ENCODE assay signal across 21 cellular contexts in the genomic region with DNA sequence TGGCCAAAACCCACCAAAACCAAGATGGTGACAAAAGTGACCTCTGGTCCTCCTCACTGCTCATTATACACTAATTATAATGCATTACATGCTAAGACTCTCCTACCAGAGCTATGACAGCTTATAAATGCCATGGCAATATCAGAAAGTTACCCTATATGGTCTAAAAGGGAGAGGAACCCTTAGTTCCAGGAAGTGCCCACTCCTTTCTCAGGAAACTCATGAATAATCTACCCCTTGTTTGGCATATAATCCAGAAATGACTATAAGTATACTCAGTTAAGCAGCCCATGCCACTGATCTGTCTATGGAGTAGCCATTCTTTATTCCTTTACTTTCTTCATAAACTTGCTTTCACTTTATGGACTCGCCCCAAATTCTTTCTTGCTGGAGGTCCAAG. TPM values are rescaled to one million over a fixed set of nuclear protein-coding genes. Genes with fewer than 3 reads are reported as not detected.
A peak's percentile ranks its signal among the peaks of the same experiment; 100 is the strongest.
DNase-seq lines count a peak whose midpoint lies in the region; ATAC-seq, FAIRE-seq and TF ChIP-seq lines count a peak whose summit lies in the region.
"Had no signal": no experiment of that assay in that cellular context is flagged by ENCODE, and none has a peak within 500 bp of the region (broad histone marks: within the 10 kb centered on the region; RNA-seq: fewer than 3 reads in every experiment).

No MANE protein-coding gene starts in this region.

- no peak for TF ChIP-seq RAD21 in HepG2 (CRISPR knock-in tag; IDR thresholded peaks at IDR 0.05)

- peaks cover 8% of the 10 kb centered on the region; the same call in 1 of the 2 replicates for H3K4me1 ChIP-seq in HepG2 (ENCODE audit: insufficient read depth, low read length)
- H3K4me1 ChIP-seq in CD8-positive, alpha-beta memory T cell (ENCODE audit: insufficient read depth, low read length) = no peaks in the 10 kb centered on the region
- H3K4me1 ChIP-seq: Peyer's patch had no signal

- POLR2A ChIA-PET in HepG2 (lab: Yijun Ruan, JAX) = no interaction called here
- POLR2A ChIA-PET in CD8-positive, alpha-beta memory T cell (lab: Charles Lee) = no interaction called here

- intact Hi-C loops in activated T-helper 1 cell treated with anti-CD3 and anti-CD28 coated beads, Interleukin-12 subunit alpha, Interleukin-12 subunit beta, Interleukin-2, Interleukin-4 antibody, amounts not matched to agents 30 ng/mL and 10 ng/mL and 1 ng/mL, durations not matched to agents 14 hours and 24 hours and 36 hours (cut with micrococcal nuclease) = loop anchor here (1.0 kb wide), 3 partner anchors 9 to 82 kb away; no protein-coding TSS in a partner anchor
- intact Hi-C loops in HepG2 (cut with micrococcal nuclease; ENCODE audit: unreplicated experiment) = no loop called here

- TF ChIP-seq POLR2A in HepG2 (IDR thresholded peaks at IDR 0.05; ENCODE audit: insufficient read depth in 1 of 2, low read depth in 2 of 2, low read length in 2 of 2) = no peak

- TF ChIP-seq EP300 in HepG2 (IDR thresholded peaks at IDR 0.05; ENCODE audit: low read depth in 2 of 2, low read length in 2 of 2) = no peak
- no peak for TF ChIP-seq EP300 in HepG2 (CRISPR knock-in tag; IDR thresholded peaks at IDR 0.05; ENCODE audit: borderline replicate concordance)

- no peak overlapping the region for H3K9ac ChIP-seq in HepG2 (ENCODE audit: insufficient read depth, low read depth, low read length)
- H3K9ac ChIP-seq: KMS-11 had no signal

- peaks cover 30% of the 10 kb centered on the region for H3K36me3 Mint-ChIP-seq in activated T-cell treated with anti-CD3 and anti-CD28 coated beads, Interleukin-2, amount 50 U/mL, for 24 hours (ENCODE audit: low read depth)
- peaks cover 35% of the 10 kb centered on the region for H3K36me3 Mint-ChIP-seq in T-helper 1 cell treated with Interleukin-12 subunit alpha and Interleukin-12 subunit beta and Interleukin-4 antibody, amounts not matched to agents 30 μg/mL and 1 μg/mL, for 36 hours (ENCODE audit: low read depth)
- peaks cover 53% of the 10 kb centered on the region for H3K36me3 Mint-ChIP-seq in activated T-helper 1 cell treated with anti-CD3 and anti-CD28 coated beads, Interleukin-12 subunit alpha, Interleukin-12 subunit beta, Interleukin-2, Interleukin-4 antibody, amounts not matched to agents 30 ng/mL and 10 ng/mL and 1 ng/mL, durations not matched to agents 14 hours and 24 hours and 36 hours (ENCODE audit: low read depth)
- H3K36me3 Mint-ChIP-seq in stimulated activated naive B cell treated with anti-CD40 and anti-IgM and Interleukin-4, amounts not matched to agents 10 μg/mL and 1 μg/mL and 100 μg/mL, for 72 hours = no peaks in the 10 kb centered on the region
- peaks cover 3 to 8% (median 8%) of the 10 kb centered on the region in 3 donors for H3K36me3 Mint-ChIP-seq in CD8-positive, alpha-beta memory T cell
- H3K36me3 Mint-ChIP-seq: CD4-positive, alpha-beta memory T cell had no signal

- peak; percentile 79 to 84 for ATAC-seq in stimulated activated naive B cell treated with anti-CD40 and anti-IgM and Interleukin-4, amounts not matched to agents 10 μg/mL and 1 μg/mL and 100 μg/mL, for 72 hours (replicated peaks)
- no peak for ATAC-seq in HepG2

- no peaks in the 10 kb centered on the region for H3K79me2 ChIP-seq in HepG2 (ENCODE audit: insufficient read depth, low read length)

- H3K27ac ChIP-seq in HepG2 (ENCODE audit: extremely low read length, insufficient read depth, low read length) = no peak overlapping the region
- no peak overlapping the region for H3K27ac ChIP-seq in CD8-positive, alpha-beta memory T cell (ENCODE audit: low read depth, low read length)
- H3K27ac ChIP-seq: KMS-11, Peyer's patch had no signal

- H3K9me3 ChIP-seq in HepG2 (ENCODE audit: low read length) = no peaks in the 10 kb centered on the region
- H3K9me3 ChIP-seq in CD8-positive, alpha-beta memory T cell (ENCODE audit: low read length) = no peaks in the 10 kb centered on the region
- H3K9me3 ChIP-seq: MG63, Peyer's patch had no signal

- H3K27ac Mint-ChIP-seq in activated T-cell treated with anti-CD3 and anti-CD28 coated beads, Interleukin-2, amount 50 U/mL, for 24 hours = peak overlapping the region; percentile 92
- peak overlapping the region; percentile 39 for H3K27ac Mint-ChIP-seq in T-helper 1 cell treated with Interleukin-12 subunit alpha and Interleukin-12 subunit beta and Interleukin-4 antibody, amounts not matched to agents 30 μg/mL and 1 μg/mL, for 36 hours
- peak overlapping the region; percentile 76 for H3K27ac Mint-ChIP-seq in activated T-helper 1 cell treated with anti-CD3 and anti-CD28 coated beads, Interleukin-12 subunit alpha, Interleukin-12 subunit beta, Interleukin-2, Interleukin-4 antibody, amounts not matched to agents 30 ng/mL and 10 ng/mL and 1 ng/mL, durations not matched to agents 14 hours and 24 hours and 36 hours
- H3K27ac Mint-ChIP-seq in stimulated activated naive B cell treated with anti-CD40 and anti-IgM and Interleukin-4, amounts not matched to agents 10 μg/mL and 1 μg/mL and 100 μg/mL, for 72 hours = no peak overlapping the region
- no peak overlapping the region for H3K27ac Mint-ChIP-seq in CD8-positive, alpha-beta memory T cell
- H3K27ac Mint-ChIP-seq: B cell had no signal

- H3K27me3 Mint-ChIP-seq in activated T-cell treated with anti-CD3 and anti-CD28 coated beads, Interleukin-2, amount 50 U/mL, for 24 hours = no peaks in the 10 kb centered on the region
- no peaks in the 10 kb centered on the region for H3K27me3 Mint-ChIP-seq in T-helper 1 cell treated with Interleukin-12 subunit alpha and Interleukin-12 subunit beta and Interleukin-4 antibody, amounts not matched to agents 30 μg/mL and 1 μg/mL, for 36 hours (ENCODE audit: low read depth)
- H3K27me3 Mint-ChIP-seq in activated T-helper 1 cell treated with anti-CD3 and anti-CD28 coated beads, Interleukin-12 subunit alpha, Interleukin-12 subunit beta, Interleukin-2, Interleukin-4 antibody, amounts not matched to agents 30 ng/mL and 10 ng/mL and 1 ng/mL, durations not matched to agents 14 hours and 24 hours and 36 hours (ENCODE audit: insufficient read depth) = no peaks in the 10 kb centered on the region
- H3K27me3 Mint-ChIP-seq in stimulated activated naive B cell treated with anti-CD40 and anti-IgM and Interleukin-4, amounts not matched to agents 10 μg/mL and 1 μg/mL and 100 μg/mL, for 72 hours = peaks cover 4 to 26% of the 10 kb centered on the region in 2 donors
- peaks cover 0 to 5% of the 10 kb centered on the region in 2 donors for H3K27me3 Mint-ChIP-seq in CD8-positive, alpha-beta memory T cell
- H3K27me3 Mint-ChIP-seq: B cell; CD4-positive, alpha-beta memory T cell had no signal

- no peaks in the 10 kb centered on the region for H3K36me3 ChIP-seq in HepG2 (replicated peaks in 1 of 2; ENCODE audit: control insufficient read depth in 1 of 2, insufficient read depth in 2 of 2, low read length in 2 of 2)
- no peaks in the 10 kb centered on the region for H3K36me3 ChIP-seq in CD8-positive, alpha-beta memory T cell (ENCODE audit: insufficient read depth, low read length)
- H3K36me3 ChIP-seq: MG63, Peyer's patch had no signal

- CTCF ChIA-PET in HepG2 (lab: Yijun Ruan, JAX; ENCODE audit: low intra/inter-chr PET ratio, low total read pairs) = no interaction called here
- CTCF ChIA-PET in CD8-positive, alpha-beta memory T cell (lab: Charles Lee) = no interaction called here

- H2AFZ ChIP-seq in HepG2 (ENCODE audit: low read length) = no peak overlapping the region

- BruUV-seq in HepG2 (replicated peaks; lab: Mats Ljungman, UMichigan) = no TSS peak

- DNase-seq in activated T-cell treated with anti-CD3 and anti-CD28 coated beads, Interleukin-2, amount 50 U/mL, for 24 hours = no peak
- DNase-seq in activated T-cell treated with anti-CD3 and anti-CD28 coated beads, Interleukin-2, amount 50 U/mL, for 1 hour = no peak
- DNase-seq in activated T-helper 1 cell treated with anti-CD3 and anti-CD28 coated beads, Interleukin-12 subunit alpha, Interleukin-12 subunit beta, Interleukin-2, Interleukin-4 antibody, amounts not matched to agents 30 ng/mL and 10 ng/mL and 1 ng/mL, durations not matched to agents 14 hours and 24 hours and 36 hours (ENCODE audit: low spot score) = no peak
- peak; percentile 5 for DNase-seq in stimulated activated naive B cell treated with anti-CD40 and anti-IgM and Interleukin-4, amounts not matched to agents 10 μg/mL and 1 μg/mL and 100 μg/mL, for 72 hours
- DNase-seq in HepG2 (ENCODE audit: low spot score) (no peak), NCI-H187 (lab: John Stamatoyannopoulos, UW) (no peak)
- DNase-seq in CD8-positive, alpha-beta memory T cell = no peak
- DNase-seq: CD4-positive, alpha-beta memory T cell; DND-41; GDM1; H9; MG63; NCI-H1092 treated with DMSO at 0.1 percent for 48 hours; NCI-H187 treated with DMSO at 0.1 percent for 48 hours; NCI-H446 treated with DMSO at 0.1 percent for 48 hours; Peyer's patch; Right ventricle myocardium superior had no signal

- no peak overlapping the region for H3K4me3 ChIP-seq in HepG2 (replicated peaks in 1 of 3; ENCODE audit: insufficient read depth in 1 of 3, low read depth in 2 of 3, low read length in 3 of 3)
- no peak overlapping the region for H3K4me3 ChIP-seq in CD8-positive, alpha-beta memory T cell (ENCODE audit: low read length)
- H3K4me3 ChIP-seq: MG63, Peyer's patch had no signal

- peaks cover 0 to 3% of the 10 kb centered on the region in 2 experiments; a peak in 1 of 5 replicates for H3K27me3 ChIP-seq in HepG2 (ENCODE audit: control insufficient read depth in 1 of 2, insufficient read depth in 2 of 2, low read length in 2 of 2)
- no peaks in the 10 kb centered on the region for H3K27me3 ChIP-seq in CD8-positive, alpha-beta memory T cell (ENCODE audit: insufficient read depth, low read length, poor library complexity, severe bottlenecking)
- H3K27me3 ChIP-seq: MG63, Peyer's patch had no signal

- in situ Hi-C loops in HepG2 (cut with HindIII; ENCODE audit: extremely low pct_ligation_motif_present, low pct_unique_long_range_greater_than_20kb) = no loop called here

- no peak for TF ChIP-seq CTCF in HepG2 (CRISPR knock-in tag; IDR thresholded peaks at IDR 0.05)

- 84% methylated on average over 1 of the region's 1 CpG for WGBS in HepG2 (ENCODE audit: low lambda C conversion rate)

- H3K4me2 ChIP-seq in HepG2 (ENCODE audit: low read depth, low read length) = no peak overlapping the region
- H3K4me2 ChIP-seq: KMS-11 had no signal

- no peak for FAIRE-seq in HepG2 (lab: Jason Lieb, UNC)
- FAIRE-seq: D721Med had no signal

- peaks cover 43% of the 10 kb centered on the region for H3K4me1 Mint-ChIP-seq in activated T-cell treated with anti-CD3 and anti-CD28 coated beads, Interleukin-2, amount 50 U/mL, for 24 hours (ENCODE audit: low read depth)
- peaks cover 57% of the 10 kb centered on the region for H3K4me1 Mint-ChIP-seq in T-helper 1 cell treated with Interleukin-12 subunit alpha and Interleukin-12 subunit beta and Interleukin-4 antibody, amounts not matched to agents 30 μg/mL and 1 μg/mL, for 36 hours (ENCODE audit: low read depth)
- H3K4me1 Mint-ChIP-seq in activated T-helper 1 cell treated with anti-CD3 and anti-CD28 coated beads, Interleukin-12 subunit alpha, Interleukin-12 subunit beta, Interleukin-2, Interleukin-4 antibody, amounts not matched to agents 30 ng/mL and 10 ng/mL and 1 ng/mL, durations not matched to agents 14 hours and 24 hours and 36 hours (ENCODE audit: low read depth) = peaks cover 81% of the 10 kb centered on the region
- H3K4me1 Mint-ChIP-seq in stimulated activated naive B cell treated with anti-CD40 and anti-IgM and Interleukin-4, amounts not matched to agents 10 μg/mL and 1 μg/mL and 100 μg/mL, for 72 hours = peaks cover 20 to 32% of the 10 kb centered on the region in 2 donors
- H3K4me1 Mint-ChIP-seq in CD8-positive, alpha-beta memory T cell = peaks cover 5 to 29% (median 14%) of the 10 kb centered on the region in 3 donors

- H3K9me3 Mint-ChIP-seq in activated T-cell treated with anti-CD3 and anti-CD28 coated beads, Interleukin-2, amount 50 U/mL, for 24 hours = no peaks in the 10 kb centered on the region
- H3K9me3 Mint-ChIP-seq in T-helper 1 cell treated with Interleukin-12 subunit alpha and Interleukin-12 subunit beta and Interleukin-4 antibody, amounts not matched to agents 30 μg/mL and 1 μg/mL, for 36 hours = no peaks in the 10 kb centered on the region
- H3K9me3 Mint-ChIP-seq in activated T-helper 1 cell treated with anti-CD3 and anti-CD28 coated beads, Interleukin-12 subunit alpha, Interleukin-12 subunit beta, Interleukin-2, Interleukin-4 antibody, amounts not matched to agents 30 ng/mL and 10 ng/mL and 1 ng/mL, durations not matched to agents 14 hours and 24 hours and 36 hours = no peaks in the 10 kb centered on the region
- no peaks in the 10 kb centered on the region for H3K9me3 Mint-ChIP-seq in stimulated activated naive B cell treated with anti-CD40 and anti-IgM and Interleukin-4, amounts not matched to agents 10 μg/mL and 1 μg/mL and 100 μg/mL, for 72 hours
- no peaks in the 10 kb centered on the region for H3K9me3 Mint-ChIP-seq in CD8-positive, alpha-beta memory T cell
- H3K9me3 Mint-ChIP-seq: CD4-positive, alpha-beta memory T cell had no signal

- H4K20me1 ChIP-seq in HepG2 (ENCODE audit: insufficient read depth, low read length) = no peaks in the 10 kb centered on the region

- H3K4me3 Mint-ChIP-seq in activated T-cell treated with anti-CD3 and anti-CD28 coated beads, Interleukin-2, amount 50 U/mL, for 24 hours = peak overlapping the region; percentile 29
- H3K4me3 Mint-ChIP-seq in T-helper 1 cell treated with Interleukin-12 subunit alpha and Interleukin-12 subunit beta and Interleukin-4 antibody, amounts not matched to agents 30 μg/mL and 1 μg/mL, for 36 hours = peak overlapping the region; percentile 1
- peak overlapping the region; percentile 37 for H3K4me3 Mint-ChIP-seq in activated T-helper 1 cell treated with anti-CD3 and anti-CD28 coated beads, Interleukin-12 subunit alpha, Interleukin-12 subunit beta, Interleukin-2, Interleukin-4 antibody, amounts not matched to agents 30 ng/mL and 10 ng/mL and 1 ng/mL, durations not matched to agents 14 hours and 24 hours and 36 hours
- H3K4me3 Mint-ChIP-seq in stimulated activated naive B cell treated with anti-CD40 and anti-IgM and Interleukin-4, amounts not matched to agents 10 μg/mL and 1 μg/mL and 100 μg/mL, for 72 hours = no peak overlapping the region
- no peak overlapping the region for H3K4me3 Mint-ChIP-seq in CD8-positive, alpha-beta memory T cell
- H3K4me3 Mint-ChIP-seq: B cell; CD4-positive, alpha-beta memory T cell; H9 had no signal

RNA-seq across cellular contexts. Expression of gene FUT8, which starts 43.0 kb away (rescaled TPM):
- total RNA-seq in activated T-helper 1 cell treated with anti-CD3 and anti-CD28 coated beads, Interleukin-12 subunit alpha, Interleukin-12 subunit beta, Interleukin-2, Interleukin-4 antibody, amounts not matched to agents 30 ng/mL and 10 ng/mL and 1 ng/mL, durations not matched to agents 14 hours and 24 hours and 36 hours = 181 and 182 TPM in 2 replicates
- total RNA-seq in HepG2 (2016; rRNA removed; fragmentation: Illumina TruSeq; extraction: Trizol) = 14.9 and 17.5 TPM in 2 replicates
- total RNA-seq in HepG2 (2016; cell fraction: cytosol; rRNA removed; fragmentation: Illumina TruSeq; extraction: Trizol; ENCODE audit: low read depth) = 27.3 and 31.5 TPM in 2 replicates
- 16.8 and 18.2 TPM in 2 replicates for total RNA-seq in HepG2 (2016; cell fraction: insoluble cytoplasmic fraction; rRNA removed; fragmentation: Illumina TruSeq; extraction: Trizol)
- 16.1 and 17.6 TPM in 2 replicates for total RNA-seq in HepG2 (2016; cell fraction: membrane; rRNA removed; fragmentation: Illumina TruSeq; extraction: Trizol)
- 20.6 and 24.1 TPM in 2 replicates for total RNA-seq in HepG2 (2016; cell fraction: nucleus; rRNA removed; fragmentation: Illumina TruSeq; extraction: Trizol)
- polyA plus RNA-seq in HepG2 (2011; rRNA removed) = 7.3 and 9.3 TPM in 2 replicates
- 6.1 and 8.1 TPM in 2 replicates for polyA plus RNA-seq in HepG2 (2011; cell fraction: cytosol; rRNA removed)
- polyA plus RNA-seq in HepG2 (2011; cell fraction: nucleus; rRNA removed) = 2.8 and 3.7 TPM in 2 replicates
- 5.4 and 7.4 TPM in 2 replicates for polyA plus RNA-seq in HepG2 (2012)
- 1.4 and 1.9 TPM in 2 replicates for polyA plus RNA-seq in HepG2 (2016; cell fraction: cytosol; fragmentation: Illumina TruSeq; extraction: Trizol; ENCODE audit: low read depth)
- polyA plus RNA-seq in HepG2 (2016; cell fraction: insoluble cytoplasmic fraction; fragmentation: Illumina TruSeq; extraction: Trizol; ENCODE audit: low read depth) = 11.2 and 11.7 TPM in 2 replicates
- polyA plus RNA-seq in HepG2 (2016; cell fraction: membrane; fragmentation: Illumina TruSeq; extraction: Trizol; ENCODE audit: low read depth) = 5.5 and 6.3 TPM in 2 replicates
- polyA plus RNA-seq in HepG2 (2016; cell fraction: nucleus; fragmentation: Illumina TruSeq; extraction: Trizol; ENCODE audit: insufficient read depth, low read depth) = 14.0 and 14.3 TPM in 2 replicates
- polyA minus RNA-seq in HepG2 (2011; rRNA and poly(A)+ RNA removed; ENCODE audit: low replicate concordance) = 10.7 and 14.3 TPM in 2 replicates
- polyA minus RNA-seq in HepG2 (2011; cell fraction: cytosol; rRNA and poly(A)+ RNA removed) = 8.0 and 10.0 TPM in 2 replicates
- polyA minus RNA-seq in HepG2 (2011; cell fraction: nucleus; rRNA and poly(A)+ RNA removed) = 21.5 and 25.2 TPM in 2 replicates
- total RNA-seq in CD8-positive, alpha-beta memory T cell = 10 to 100 TPM; 76.0 to 81.7 TPM
- 13.3 TPM for polyA plus RNA-seq in CD8-positive, alpha-beta memory T cell

Comparison
In these comparisons a context has a peak if more than half of its experiments do, and no peak if none do; other contexts are left out.
1. H3K27ac Mint-ChIP-seq: peak in activated T-cell treated with anti-CD3 and anti-CD28 coated beads, Interleukin-2, amount 50 U/mL, for 24 hours (single experiment), T-helper 1 cell treated with Interleukin-12 subunit alpha and Interleukin-12 subunit beta and Interleukin-4 antibody, amounts not matched to agents 30 μg/mL and 1 μg/mL, for 36 hours (single experiment) and activated T-helper 1 cell treated with anti-CD3 and anti-CD28 coated beads, Interleukin-12 subunit alpha, Interleukin-12 subunit beta, Interleukin-2, Interleukin-4 antibody, amounts not matched to agents 30 ng/mL and 10 ng/mL and 1 ng/mL, durations not matched to agents 14 hours and 24 hours and 36 hours (single experiment); none in stimulated activated naive B cell treated with anti-CD40 and anti-IgM and Interleukin-4, amounts not matched to agents 10 μg/mL and 1 μg/mL and 100 μg/mL, for 72 hours (single experiment) and CD8-positive, alpha-beta memory T cell (0 of 8).
2. H3K4me3 Mint-ChIP-seq: peak in activated T-cell treated with anti-CD3 and anti-CD28 coated beads, Interleukin-2, amount 50 U/mL, for 24 hours (single experiment), T-helper 1 cell treated with Interleukin-12 subunit alpha and Interleukin-12 subunit beta and Interleukin-4 antibody, amounts not matched to agents 30 μg/mL and 1 μg/mL, for 36 hours (single experiment) and activated T-helper 1 cell treated with anti-CD3 and anti-CD28 coated beads, Interleukin-12 subunit alpha, Interleukin-12 subunit beta, Interleukin-2, Interleukin-4 antibody, amounts not matched to agents 30 ng/mL and 10 ng/mL and 1 ng/mL, durations not matched to agents 14 hours and 24 hours and 36 hours (single experiment); none in stimulated activated naive B cell treated with anti-CD40 and anti-IgM and Interleukin-4, amounts not matched to agents 10 μg/mL and 1 μg/mL and 100 μg/mL, for 72 hours (0 of 2) and CD8-positive, alpha-beta memory T cell (0 of 7).